In genomic region chr10:72215611-72216549, GRCh38 we compare ENCODE assay signal across 1 cellular context.
TF ChIP-seq lines count a peak whose summit lies in the region.

ANAPC16 (plus strand) TSS chr10:72216012; CDS start chr10:72223915, 7,903 bp downstream.
ASCC1 (minus strand) TSS chr10:72216276; CDS start chr10:72213298, 2,978 bp downstream.

TF ChIP-seq in HepG2, 621 proteins besides CTCF, POLR2A, EP300 and RAD21 (continued from another document and continues in another):
- peak; percentile 46; the same call in 1 of the 2 replicates for TF ChIP-seq E2F5 (CRISPR knock-in tag; conservative IDR thresholded peaks at IDR 0.05)
- TF ChIP-seq ZNF781 (CRISPR knock-in tag; IDR thresholded peaks at IDR 0.05; ENCODE audit: borderline replicate concordance, not compliant biosample characterization) = no peak
- TF ChIP-seq EED (CRISPR knock-in tag; IDR thresholded peaks at IDR 0.05) = peak; percentile 71; the same call in 1 of the 2 replicates
- TF ChIP-seq ATF2 (CRISPR knock-in tag; IDR thresholded peaks at IDR 0.05) = peak; percentile 76; the same call in 1 of the 2 replicates
- TF ChIP-seq, protein P1, sequence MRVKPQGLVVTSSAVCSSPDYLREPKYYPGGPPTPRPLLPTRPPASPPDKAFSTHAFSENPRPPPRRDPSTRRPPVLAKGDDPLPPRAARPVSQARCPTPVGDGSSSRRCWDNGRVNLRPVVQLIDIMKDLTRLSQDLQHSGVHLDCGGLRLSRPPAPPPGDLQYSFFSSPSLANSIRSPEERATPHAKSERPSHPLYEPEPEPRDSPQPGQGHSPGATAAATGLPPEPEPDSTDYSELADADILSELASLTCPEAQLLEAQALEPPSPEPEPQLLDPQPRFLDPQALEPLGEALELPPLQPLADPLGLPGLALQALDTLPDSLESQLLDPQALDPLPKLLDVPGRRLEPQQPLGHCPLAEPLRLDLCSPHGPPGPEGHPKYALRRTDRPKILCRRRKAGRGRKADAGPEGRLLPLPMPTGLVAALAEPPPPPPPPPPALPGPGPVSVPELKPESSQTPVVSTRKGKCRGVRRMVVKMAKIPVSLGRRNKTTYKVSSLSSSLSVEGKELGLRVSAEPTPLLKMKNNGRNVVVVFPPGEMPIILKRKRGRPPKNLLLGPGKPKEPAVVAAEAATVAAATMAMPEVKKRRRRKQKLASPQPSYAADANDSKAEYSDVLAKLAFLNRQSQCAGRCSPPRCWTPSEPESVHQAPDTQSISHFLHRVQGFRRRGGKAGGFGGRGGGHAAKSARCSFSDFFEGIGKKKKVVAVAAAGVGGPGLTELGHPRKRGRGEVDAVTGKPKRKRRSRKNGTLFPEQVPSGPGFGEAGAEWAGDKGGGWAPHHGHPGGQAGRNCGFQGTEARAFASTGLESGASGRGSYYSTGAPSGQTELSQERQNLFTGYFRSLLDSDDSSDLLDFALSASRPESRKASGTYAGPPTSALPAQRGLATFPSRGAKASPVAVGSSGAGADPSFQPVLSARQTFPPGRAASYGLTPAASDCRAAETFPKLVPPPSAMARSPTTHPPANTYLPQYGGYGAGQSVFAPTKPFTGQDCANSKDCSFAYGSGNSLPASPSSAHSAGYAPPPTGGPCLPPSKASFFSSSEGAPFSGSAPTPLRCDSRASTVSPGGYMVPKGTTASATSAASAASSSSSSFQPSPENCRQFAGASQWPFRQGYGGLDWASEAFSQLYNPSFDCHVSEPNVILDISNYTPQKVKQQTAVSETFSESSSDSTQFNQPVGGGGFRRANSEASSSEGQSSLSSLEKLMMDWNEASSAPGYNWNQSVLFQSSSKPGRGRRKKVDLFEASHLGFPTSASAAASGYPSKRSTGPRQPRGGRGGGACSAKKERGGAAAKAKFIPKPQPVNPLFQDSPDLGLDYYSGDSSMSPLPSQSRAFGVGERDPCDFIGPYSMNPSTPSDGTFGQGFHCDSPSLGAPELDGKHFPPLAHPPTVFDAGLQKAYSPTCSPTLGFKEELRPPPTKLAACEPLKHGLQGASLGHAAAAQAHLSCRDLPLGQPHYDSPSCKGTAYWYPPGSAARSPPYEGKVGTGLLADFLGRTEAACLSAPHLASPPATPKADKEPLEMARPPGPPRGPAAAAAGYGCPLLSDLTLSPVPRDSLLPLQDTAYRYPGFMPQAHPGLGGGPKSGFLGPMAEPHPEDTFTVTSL (CRISPR knock-in tag; IDR thresholded peaks at IDR 0.05; ENCODE audit: borderline replicate concordance) = peak; percentile 46; the same call in 1 of the 2 replicates
- peak; percentile 96; the same call in 1 of the 2 replicates for TF ChIP-seq ARHGAP35 (CRISPR knock-in tag; IDR thresholded peaks at IDR 0.05; ENCODE audit: borderline replicate concordance)
- no peak for TF ChIP-seq ZNF460 (CRISPR knock-in tag; IDR thresholded peaks at IDR 0.05; ENCODE audit: borderline replicate concordance)
- no peak for TF ChIP-seq ATRX (CRISPR knock-in tag; IDR thresholded peaks at IDR 0.05; ENCODE audit: borderline replicate concordance)
- no peak for TF ChIP-seq ELF4 (CRISPR knock-in tag; IDR thresholded peaks at IDR 0.05; ENCODE audit: borderline replicate concordance)
- TF ChIP-seq POLR2AphosphoS5 (IDR thresholded peaks at IDR 0.05; ENCODE audit: low read depth, low read length) = peak; percentile 95
- TF ChIP-seq GTF3A (CRISPR knock-in tag; conservative IDR thresholded peaks at IDR 0.05) = peak; percentile 85; the same call in 1 of the 2 replicates
- TF ChIP-seq ZNF768 (CRISPR knock-in tag; IDR thresholded peaks at IDR 0.05) = peak; percentile 76
- TF ChIP-seq, protein P2, sequence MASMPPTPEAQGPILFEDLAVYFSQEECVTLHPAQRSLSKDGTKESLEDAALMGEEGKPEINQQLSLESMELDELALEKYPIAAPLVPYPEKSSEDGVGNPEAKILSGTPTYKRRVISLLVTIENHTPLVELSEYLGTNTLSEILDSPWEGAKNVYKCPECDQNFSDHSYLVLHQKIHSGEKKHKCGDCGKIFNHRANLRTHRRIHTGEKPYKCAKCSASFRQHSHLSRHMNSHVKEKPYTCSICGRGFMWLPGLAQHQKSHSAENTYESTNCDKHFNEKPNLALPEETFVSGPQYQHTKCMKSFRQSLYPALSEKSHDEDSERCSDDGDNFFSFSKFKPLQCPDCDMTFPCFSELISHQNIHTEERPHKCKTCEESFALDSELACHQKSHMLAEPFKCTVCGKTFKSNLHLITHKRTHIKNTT (CRISPR knock-in tag; IDR thresholded peaks at IDR 0.05) = no peak
- TF ChIP-seq JUN (CRISPR knock-in tag; IDR thresholded peaks at IDR 0.05) = no peak
- TF ChIP-seq, protein P3, sequence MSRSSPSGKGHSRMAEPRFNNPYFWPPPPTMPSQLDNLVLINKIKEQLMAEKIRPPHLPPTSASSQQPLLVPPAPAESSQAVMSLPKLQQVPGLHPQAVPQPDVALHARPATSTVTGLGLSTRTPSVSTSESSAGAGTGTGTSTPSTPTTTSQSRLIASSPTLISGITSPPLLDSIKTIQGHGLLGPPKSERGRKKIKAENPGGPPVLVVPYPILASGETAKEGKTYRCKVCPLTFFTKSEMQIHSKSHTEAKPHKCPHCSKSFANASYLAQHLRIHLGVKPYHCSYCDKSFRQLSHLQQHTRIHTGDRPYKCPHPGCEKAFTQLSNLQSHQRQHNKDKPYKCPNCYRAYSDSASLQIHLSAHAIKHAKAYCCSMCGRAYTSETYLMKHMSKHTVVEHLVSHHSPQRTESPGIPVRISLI (CRISPR knock-in tag; IDR thresholded peaks at IDR 0.05; ENCODE audit: borderline replicate concordance) = peak; percentile 65; the same call in 1 of the 2 replicates
- TF ChIP-seq MXD3 (CRISPR knock-in tag; IDR thresholded peaks at IDR 0.05) = peak; percentile 78
- TF ChIP-seq ZNF501 (CRISPR knock-in tag; IDR thresholded peaks at IDR 0.05) = peak; percentile 67
- TF ChIP-seq AFF4 (CRISPR knock-in tag; IDR thresholded peaks at IDR 0.05) = peak; percentile 85; the same call in 1 of the 2 replicates
- TF ChIP-seq, protein P4, sequence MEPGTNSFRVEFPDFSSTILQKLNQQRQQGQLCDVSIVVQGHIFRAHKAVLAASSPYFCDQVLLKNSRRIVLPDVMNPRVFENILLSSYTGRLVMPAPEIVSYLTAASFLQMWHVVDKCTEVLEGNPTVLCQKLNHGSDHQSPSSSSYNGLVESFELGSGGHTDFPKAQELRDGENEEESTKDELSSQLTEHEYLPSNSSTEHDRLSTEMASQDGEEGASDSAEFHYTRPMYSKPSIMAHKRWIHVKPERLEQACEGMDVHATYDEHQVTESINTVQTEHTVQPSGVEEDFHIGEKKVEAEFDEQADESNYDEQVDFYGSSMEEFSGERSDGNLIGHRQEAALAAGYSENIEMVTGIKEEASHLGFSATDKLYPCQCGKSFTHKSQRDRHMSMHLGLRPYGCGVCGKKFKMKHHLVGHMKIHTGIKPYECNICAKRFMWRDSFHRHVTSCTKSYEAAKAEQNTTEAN (CRISPR knock-in tag; conservative IDR thresholded peaks at IDR 0.05) = no peak
- no peak for TF ChIP-seq RBAK (CRISPR knock-in tag; IDR thresholded peaks at IDR 0.05)
- TF ChIP-seq TFDP1 (CRISPR knock-in tag; IDR thresholded peaks at IDR 0.05; ENCODE audit: borderline replicate concordance) = peak; percentile 77; the same call in 1 of the 2 replicates
- TF ChIP-seq ZNF652 (CRISPR knock-in tag; IDR thresholded peaks at IDR 0.05; ENCODE audit: borderline replicate concordance, low read depth) = peak; percentile 25; the same call in 1 of the 2 replicates
- TF ChIP-seq HNF4G (IDR thresholded peaks at IDR 0.05; ENCODE audit: borderline replicate concordance, low read depth, low read length) = no peak
- TF ChIP-seq HNF4G (CRISPR knock-in tag; IDR thresholded peaks at IDR 0.05; ENCODE audit: borderline replicate concordance, low read depth) = peak; percentile 74
- TF ChIP-seq SMARCC2 (IDR thresholded peaks at IDR 0.05) = no peak
- TF ChIP-seq ZNF12 (CRISPR knock-in tag; IDR thresholded peaks at IDR 0.05) = peak; percentile 61; the same call in 1 of the 2 replicates
- TF ChIP-seq NFKB2 (CRISPR knock-in tag; IDR thresholded peaks at IDR 0.05; ENCODE audit: borderline replicate concordance) = peak; percentile 97
- TF ChIP-seq MED8 (CRISPR knock-in tag; IDR thresholded peaks at IDR 0.05; ENCODE audit: insufficient replicate concordance) = peak; percentile 85
- TF ChIP-seq PITX1 (CRISPR knock-in tag; IDR thresholded peaks at IDR 0.05) = peak; percentile 55
- TF ChIP-seq, protein P5, sequence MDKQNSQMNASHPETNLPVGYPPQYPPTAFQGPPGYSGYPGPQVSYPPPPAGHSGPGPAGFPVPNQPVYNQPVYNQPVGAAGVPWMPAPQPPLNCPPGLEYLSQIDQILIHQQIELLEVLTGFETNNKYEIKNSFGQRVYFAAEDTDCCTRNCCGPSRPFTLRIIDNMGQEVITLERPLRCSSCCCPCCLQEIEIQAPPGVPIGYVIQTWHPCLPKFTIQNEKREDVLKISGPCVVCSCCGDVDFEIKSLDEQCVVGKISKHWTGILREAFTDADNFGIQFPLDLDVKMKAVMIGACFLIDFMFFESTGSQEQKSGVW (CRISPR knock-in tag; IDR thresholded peaks at IDR 0.05; ENCODE audit: borderline replicate concordance) = no peak
- peak; percentile 84; the same call in 1 of the 2 replicates for TF ChIP-seq HIVEP1 (CRISPR knock-in tag; IDR thresholded peaks at IDR 0.05)
- TF ChIP-seq MBNL3 (CRISPR knock-in tag; conservative IDR thresholded peaks at IDR 0.05) = no peak
- TF ChIP-seq ZNF746 (CRISPR knock-in tag; IDR thresholded peaks at IDR 0.05) = no peak
- no peak for TF ChIP-seq ZBTB37 (CRISPR knock-in tag; IDR thresholded peaks at IDR 0.05)
- no peak for TF ChIP-seq ATF7 (IDR thresholded peaks at IDR 0.05)
- TF ChIP-seq ATF7 (CRISPR knock-in tag; IDR thresholded peaks at IDR 0.05) = peak; percentile 46; the same call in 1 of the 2 replicates
- 0 out of 2 replicates have a peak, but pooled peaks have one; percentile 64 for TF ChIP-seq ZNF790 (CRISPR knock-in tag; IDR thresholded peaks at IDR 0.05; ENCODE audit: borderline replicate concordance)
- TF ChIP-seq RBFOX2 (IDR thresholded peaks at IDR 0.05; ENCODE audit: low read depth, low read length) = peak; percentile 100
- TF ChIP-seq ZNF326 (CRISPR knock-in tag; IDR thresholded peaks at IDR 0.05; ENCODE audit: borderline replicate concordance) = no peak
- TF ChIP-seq DRAP1 (CRISPR knock-in tag; IDR thresholded peaks at IDR 0.05) = peak; percentile 83
